Comparison of ENCODE assay signal across 1 cellular context in the genomic region with DNA sequence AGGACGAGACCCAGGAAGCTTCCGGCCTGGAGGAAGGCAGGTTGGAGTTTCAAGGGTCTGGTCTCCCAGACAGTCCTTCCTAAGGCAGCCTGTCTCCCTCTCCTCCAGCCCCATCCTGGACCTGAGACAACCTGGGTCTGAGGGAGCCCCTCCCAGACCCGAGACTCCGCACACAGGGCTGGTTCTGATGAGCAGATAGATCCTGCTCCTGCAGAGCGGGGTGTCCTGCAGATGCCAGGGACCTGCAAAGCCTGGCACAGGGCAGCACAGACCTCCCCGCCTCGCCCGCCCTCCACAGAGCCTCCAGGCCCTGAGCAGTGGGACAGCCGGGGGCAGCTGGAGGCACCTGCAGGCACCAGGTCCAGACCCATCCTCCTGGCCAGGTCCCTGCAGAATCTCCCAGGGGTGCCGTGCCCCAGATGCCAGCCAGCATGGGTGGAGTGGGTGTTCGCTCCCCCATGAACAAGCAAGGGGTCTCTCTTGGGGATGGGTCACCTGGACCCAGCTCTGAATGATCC.
TF ChIP-seq lines count a peak whose summit lies in the region.

No MANE protein-coding gene starts in this region.

TF ChIP-seq in GM12891, 5 proteins besides CTCF, POLR2A, EP300 and RAD21:
- TF ChIP-seq PAX5 (IDR thresholded peaks at IDR 0.05; ENCODE audit: insufficient read depth, low read length, severe bottlenecking) = no peak
- no peak for TF ChIP-seq POU2F2 (IDR thresholded peaks at IDR 0.05; ENCODE audit: low read depth, low read length)
- no peak for TF ChIP-seq POLR2AphosphoS5 (IDR thresholded peaks at IDR 0.05; ENCODE audit: low read depth, low read length)
- TF ChIP-seq SPI1 (IDR thresholded peaks at IDR 0.05; ENCODE audit: low read depth, low read length) = no peak
- TF ChIP-seq TAF1 (IDR thresholded peaks at IDR 0.05; ENCODE audit: low read depth, low read length) = no peak
TF ChIP-seq in GM12891: peak in this region for 0.
